ENCODE assay signal across 1 cellular context in the genomic region with DNA sequence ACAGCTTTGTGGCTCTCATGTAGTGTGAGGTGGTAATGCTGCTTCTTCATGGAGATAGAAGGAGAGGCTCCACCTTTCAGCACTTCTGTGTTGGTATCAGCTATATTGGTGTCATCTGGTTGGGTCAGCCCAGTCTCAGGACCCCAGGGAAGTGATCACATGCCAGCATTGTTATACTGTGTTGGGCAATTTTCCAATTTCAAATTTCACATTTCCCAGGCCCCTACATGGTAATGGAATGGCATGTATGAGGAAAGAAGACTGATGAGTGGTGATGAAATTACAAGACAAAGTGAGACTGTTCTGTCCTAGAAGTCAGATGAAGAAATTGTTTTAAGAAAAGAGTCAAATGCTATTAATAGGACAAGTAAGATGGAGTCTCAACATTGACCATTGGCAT.
TF ChIP-seq lines count a peak whose summit lies in the region.

No MANE protein-coding gene starts in this region.

TF ChIP-seq in A549, 52 proteins besides CTCF, POLR2A, EP300 and RAD21:
- TF ChIP-seq, protein P1, sequence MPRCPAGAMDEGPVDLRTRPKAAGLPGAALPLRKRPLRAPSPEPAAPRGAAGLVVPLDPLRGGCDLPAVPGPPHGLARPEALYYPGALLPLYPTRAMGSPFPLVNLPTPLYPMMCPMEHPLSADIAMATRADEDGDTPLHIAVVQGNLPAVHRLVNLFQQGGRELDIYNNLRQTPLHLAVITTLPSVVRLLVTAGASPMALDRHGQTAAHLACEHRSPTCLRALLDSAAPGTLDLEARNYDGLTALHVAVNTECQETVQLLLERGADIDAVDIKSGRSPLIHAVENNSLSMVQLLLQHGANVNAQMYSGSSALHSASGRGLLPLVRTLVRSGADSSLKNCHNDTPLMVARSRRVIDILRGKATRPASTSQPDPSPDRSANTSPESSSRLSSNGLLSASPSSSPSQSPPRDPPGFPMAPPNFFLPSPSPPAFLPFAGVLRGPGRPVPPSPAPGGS (IDR thresholded peaks at IDR 0.05), result no peak
- TF ChIP-seq CEBPB (IDR thresholded peaks at IDR 0.05), result 0 out of 4 replicates have a peak, but pooled peaks have one; percentile 5 to 12
